In genomic region chr17:48559609-48560451, GRCh38 we compare ENCODE assay signal across 24 cellular contexts. TPM values are rescaled to one million over a fixed set of nuclear protein-coding genes. Genes with fewer than 3 reads are reported as not detected.
DNase-seq lines count a peak whose midpoint lies in the region; ATAC-seq and TF ChIP-seq lines count a peak whose summit lies in the region.
"Had no signal": no experiment of that assay in that cellular context is flagged by ENCODE, and none has a peak within 500 bp of the region (broad histone marks: within the 10 kb centered on the region; RNA-seq: fewer than 3 reads in every experiment).

No MANE protein-coding gene starts in this region.

- TF ChIP-seq CTCF in Peyer's patch (IDR thresholded peaks at IDR 0.05) (no peak), gastroesophageal sphincter (IDR thresholded peaks at IDR 0.05) (no peak)

- H3K79me2 ChIP-seq in trophoblast cell (ENCODE audit: control insufficient read depth, insufficient read depth, low read length, poor library complexity) = peaks cover 4% of the 10 kb centered on the region

- no peak overlapping the region for H3K23ac ChIP-seq in trophoblast cell (ENCODE audit: low read length)

- H2BK12ac ChIP-seq in trophoblast cell (ENCODE audit: low read length) = no peak overlapping the region

- DNase-seq in AG08395 (ENCODE audit: low spot score) (peak; percentile 56), Peyer's patch (no peak), GM03348 (ENCODE audit: low spot score) (no peak), trophoblast cell (no peak), RPMI8226 (no peak)
- DNase-seq: activated CD4-positive, alpha-beta T cell treated with anti-CD3 and anti-CD28 coated beads for 4 hours; activated CD8-positive, alpha-beta memory T cell treated with anti-CD3 and anti-CD28 coated beads, Interleukin-2, amount 10 ng/mL, durations not matched to agents 7 days and 5 days; activated effector memory CD4-positive, alpha-beta T cell treated with Interleukin-2 at 50 U/mL for 16 hours; amniotic stem cell; cerebellar nuclear complex; effector memory CD8-positive, alpha-beta T cell; foreskin keratinocyte; MG63; NCI-H1694 treated with DMSO at 0.1 percent for 48 hours; NCI-H345; NK-92 treated with Interleukin-12 subunit alpha and Interleukin-12 subunit beta, amount 100 ng/mL, for 24 hours; stimulated activated CD4-positive, alpha-beta T cell treated with anti-CD3 and anti-CD28 coated beads, Interleukin-4, amount 100 ng/mL, for 24 hours; SW 1271 had no signal

- H3K9me3 ChIP-seq in Peyer's patch (no peaks in the 10 kb centered on the region), gastroesophageal sphincter (no peaks in the 10 kb centered on the region), trophoblast cell (ENCODE audit: insufficient read depth, low read depth, low read length) (peaks cover 7% of the 10 kb centered on the region)
- H3K9me3 ChIP-seq: MG63, pancreas had no signal

- H3K9ac ChIP-seq in rectal smooth muscle tissue (ENCODE audit: low read length) = no peak overlapping the region
- no peak overlapping the region for H3K9ac ChIP-seq in trophoblast cell (ENCODE audit: low read length)

- no peak overlapping the region for H4K8ac ChIP-seq in trophoblast cell (ENCODE audit: low read depth, low read length)

- H3K79me1 ChIP-seq in trophoblast cell (ENCODE audit: low read length) = peaks cover 6% of the 10 kb centered on the region

- ATAC-seq in gastroesophageal sphincter = peak; percentile 35
- ATAC-seq in GM21447 (IDR thresholded peaks at IDR 0.05; ENCODE audit: unreplicated experiment) = no peak
- ATAC-seq: activated CD8-positive, alpha-beta memory T cell treated with anti-CD3 and anti-CD28 coated beads, Interleukin-2, amount 10 ng/mL, durations not matched to agents 7 days and 5 days; effector memory CD8-positive, alpha-beta T cell; foreskin keratinocyte; pancreas had no signal

- TF ChIP-seq POLR2A in Peyer's patch (IDR thresholded peaks at IDR 0.05) = no peak
- TF ChIP-seq POLR2A in gastroesophageal sphincter (IDR thresholded peaks at IDR 0.05) = peak; percentile 23 to 26

- H3K4ac ChIP-seq in trophoblast cell (ENCODE audit: low read depth, low read length) = no peak overlapping the region

- H2BK120ac ChIP-seq in trophoblast cell (ENCODE audit: insufficient read depth, low read length, poor library complexity) = no peak overlapping the region

- H2AK5ac ChIP-seq in trophoblast cell (ENCODE audit: low read length) = no peak overlapping the region

- no peak overlapping the region for H3K4me2 ChIP-seq in trophoblast cell (ENCODE audit: low read length)

- H3K36me3 ChIP-seq in Peyer's patch (no peaks in the 10 kb centered on the region), gastroesophageal sphincter (no peaks in the 10 kb centered on the region), rectal smooth muscle tissue (ENCODE audit: control insufficient read depth, insufficient read depth, low read length) (no peaks in the 10 kb centered on the region), trophoblast cell (ENCODE audit: control insufficient read depth in 1 of 2, insufficient read depth in 2 of 2, low read length in 2 of 2) (peaks cover 0 to 2% of the 10 kb centered on the region in 2 experiments)
- H3K36me3 ChIP-seq: pancreas had no signal

- no peak overlapping the region for H2AFZ ChIP-seq in trophoblast cell (ENCODE audit: insufficient read depth, low read length, poor library complexity)

- H4K12ac ChIP-seq in trophoblast cell (ENCODE audit: low read depth, low read length) = no peak overlapping the region

- no peak for TF ChIP-seq EP300 in gastroesophageal sphincter (IDR thresholded peaks at IDR 0.05)

- H3K4me1 ChIP-seq in Peyer's patch = peaks cover 0 to 91% (median 2%) of the 10 kb centered on the region in 4 donors
- peaks cover 0 to 97% (median 69%) of the 10 kb centered on the region in 3 donors for H3K4me1 ChIP-seq in gastroesophageal sphincter
- H3K4me1 ChIP-seq in rectal smooth muscle tissue (ENCODE audit: control insufficient read depth, insufficient read depth, low read length) = peaks cover 72% of the 10 kb centered on the region
- peaks cover 12 to 15% of the 10 kb centered on the region in 2 experiments for H3K4me1 ChIP-seq in trophoblast cell (ENCODE audit: control insufficient read depth in 1 of 2, insufficient read depth in 2 of 2, low read length in 2 of 2)
- H3K4me1 ChIP-seq: foreskin keratinocyte, pancreas had no signal

- no peaks in the 10 kb centered on the region for H3K27me3 ChIP-seq in Peyer's patch
- no peaks in the 10 kb centered on the region for H3K27me3 ChIP-seq in gastroesophageal sphincter
- no peaks in the 10 kb centered on the region for H3K27me3 ChIP-seq in rectal smooth muscle tissue (ENCODE audit: control insufficient read depth, insufficient read depth, low read length)
- H3K27me3 ChIP-seq in trophoblast cell (ENCODE audit: insufficient read depth, low read length) = peaks cover 7% of the 10 kb centered on the region
- H3K27me3 ChIP-seq: MG63 had no signal

- no peak overlapping the region for H3K18ac ChIP-seq in trophoblast cell (ENCODE audit: low read length)

- no peak overlapping the region for H3K14ac ChIP-seq in trophoblast cell (ENCODE audit: low read length)

- no peak overlapping the region for H3K4me3 ChIP-seq in Peyer's patch
- peak overlapping the region in 1 of 2 donors; percentile 60 for H3K4me3 ChIP-seq in gastroesophageal sphincter
- peak overlapping the region; percentile 1 for H3K4me3 ChIP-seq in rectal smooth muscle tissue (ENCODE audit: low read length)
- H3K4me3 ChIP-seq in trophoblast cell (ENCODE audit: low read depth, low read length) = no peak overlapping the region
- H3K4me3 ChIP-seq: MG63, pancreas had no signal

- 27 to 39% methylated on average over 11 to 17 of the region's 17 CpGs for WGBS in gastroesophageal sphincter (ENCODE audit: low coverage in 1 of 2), 2 donors
- WGBS in trophoblast cell (ENCODE audit: extremely low coverage, insufficient coverage, insufficient read length) = no CpG with 5 or more reads among the region's 17 CpGs

- no peak overlapping the region for H4K91ac ChIP-seq in trophoblast cell (ENCODE audit: low read depth, low read length)

- H2BK5ac ChIP-seq in trophoblast cell (ENCODE audit: low read depth, low read length, poor library complexity) = no peak overlapping the region

- peak overlapping the region; percentile 6 to 96 (median 58) for H3K27ac ChIP-seq in Peyer's patch
- peak overlapping the region; percentile 90 to 98 (median 97) for H3K27ac ChIP-seq in gastroesophageal sphincter
- H3K27ac ChIP-seq in rectal smooth muscle tissue (ENCODE audit: low read depth, low read length) = peak overlapping the region; percentile 98
- no peak overlapping the region for H3K27ac ChIP-seq in trophoblast cell (ENCODE audit: low read depth, low read length)
- H3K27ac ChIP-seq: foreskin keratinocyte, pancreas had no signal

RNA-seq across cellular contexts. Expression of gene HOXB2, which starts 14.9 kb away (rescaled TPM):
- total RNA-seq in Peyer's patch = 1 to 10 TPM; 1.4 to 9.6 (median 4.1) TPM
- 10 to 100 TPM; 28.7 to 65.2 (median 38.8) TPM for total RNA-seq in gastroesophageal sphincter
- polyA plus RNA-seq in trophoblast cell (2013) = 30.4 and 31.0 TPM in 2 replicates
- total RNA-seq: temporal lobe had no signal

RNA-seq across cellular contexts. Expression of gene HOXB4, which starts 18.3 kb away (rescaled TPM):
- total RNA-seq in Peyer's patch (1 to 10 TPM; 1.8 to 6.6 (median 5.1) TPM), gastroesophageal sphincter (10 to 100 TPM in 1 of 4 donors, 1 to 10 TPM in 3; 3.0 to 12.9 (median 6.9) TPM)
- 5.5 and 6.2 TPM in 2 replicates for polyA plus RNA-seq in trophoblast cell (2013)
- total RNA-seq: temporal lobe had no signal

RNA-seq across cellular contexts. Expression of gene HOXB1, which starts 29.0 kb away (rescaled TPM):
- total RNA-seq in Peyer's patch (not detected), gastroesophageal sphincter (not detected)
- polyA plus RNA-seq in trophoblast cell (2013) = 0.04 and 0.06 TPM in 2 replicates
- total RNA-seq: A673; activated CD8-positive, alpha-beta memory T cell treated with anti-CD3 and anti-CD28 coated beads, Interleukin-2, amount 10 ng/mL, durations not matched to agents 7 days and 5 days; foreskin keratinocyte; pancreas; temporal lobe had no signal
- polyA plus RNA-seq: foreskin keratinocyte, pancreas had no signal

RNA-seq across cellular contexts. Expression of gene HOXB3, which starts 30.2 kb away (rescaled TPM):
- total RNA-seq in Peyer's patch (10 to 100 TPM; 37.0 to 89.3 (median 65.4) TPM), gastroesophageal sphincter (10 to 100 TPM; 11.4 to 48.7 (median 24.2) TPM)
- 8.1 and 10.4 TPM in 2 replicates for polyA plus RNA-seq in trophoblast cell (2013)
- total RNA-seq: temporal lobe had no signal

RNA-seq across cellular contexts. Expression of gene HOXB5, which starts 33.7 kb away (rescaled TPM):
- total RNA-seq in Peyer's patch (10 to 100 TPM in 3 of 4 donors, 1 to 10 TPM in 1; 7.7 to 22.5 (median 15.0) TPM), gastroesophageal sphincter (1 to 10 TPM in 3 of 4 donors, under 1 TPM in 1; 0.27 to 2.7 (median 1.4) TPM)
- 3.2 and 3.5 TPM in 2 replicates for polyA plus RNA-seq in trophoblast cell (2013)
- total RNA-seq: foreskin keratinocyte, temporal lobe had no signal
- polyA plus RNA-seq: foreskin keratinocyte had no signal

Comparison
In these comparisons a context has a peak if more than half of its experiments do, and no peak if none do; other contexts are left out.
1. POLR2A ChIP-seq: peak in gastroesophageal sphincter (2 of 2); none in Peyer's patch (0 of 2).